ENCODE assay signal across 8 cellular contexts in genomic region chr5:68369436-68370125, GRCh38.
DNase-seq lines count a peak whose midpoint lies in the region; ATAC-seq and FAIRE-seq lines count a peak whose summit lies in the region.

No MANE protein-coding gene starts in this region.

- no peaks in the 10 kb centered on the region for H3K9me3 Mint-ChIP-seq in activated T-cell treated with anti-CD3 and anti-CD28 coated beads, Interleukin-2, amount 50 U/mL, for 4 hours

- H3K4me3 Mint-ChIP-seq in activated T-cell treated with anti-CD3 and anti-CD28 coated beads, Interleukin-2, amount 50 U/mL, for 4 hours = peak overlapping the region; percentile 55

- peaks cover 36% of the 10 kb centered on the region for H3K4me1 Mint-ChIP-seq in activated T-cell treated with anti-CD3 and anti-CD28 coated beads, Interleukin-2, amount 50 U/mL, for 4 hours (ENCODE audit: low read depth)

- H3K27me3 Mint-ChIP-seq in activated T-cell treated with anti-CD3 and anti-CD28 coated beads, Interleukin-2, amount 50 U/mL, for 4 hours (ENCODE audit: low read depth) = no peaks in the 10 kb centered on the region

- FAIRE-seq in urothelium cell line (lab: Jason Lieb, UNC) = no peak

- DNase-seq in activated T-cell treated with anti-CD3 and anti-CD28 coated beads, Interleukin-2, amount 50 U/mL, for 4 hours = peak; percentile 32
- peak in 2 of 3 donors; percentile 18 to 54 for DNase-seq in stimulated activated CD4-positive, alpha-beta T cell treated with anti-CD3 and anti-CD28 coated beads, TNF-alpha, amount 100 ng/mL, for 48 hours (ENCODE audit: low read depth in 3 of 3)
- DNase-seq in Ammon's horn (ENCODE audit: low spot score) (no peak), urothelium cell line (ENCODE audit: low spot score) (no peak), hypothalamus (lab: John Stamatoyannopoulos, UW) (no peak), sciatic nerve (ENCODE audit: low spot score) (no peak)

- no peaks in the 10 kb centered on the region for H3K36me3 Mint-ChIP-seq in activated T-cell treated with anti-CD3 and anti-CD28 coated beads, Interleukin-2, amount 50 U/mL, for 4 hours (ENCODE audit: insufficient read depth)

- ATAC-seq in GM19452 (IDR thresholded peaks at IDR 0.05; ENCODE audit: unreplicated experiment) = peak; percentile 77
- peak; percentile 62 for ATAC-seq in HG03103 (IDR thresholded peaks at IDR 0.05; ENCODE audit: low read depth, unreplicated experiment)
- peak; percentile 66 to 89 for ATAC-seq in activated T-cell treated with anti-CD3 and anti-CD28 coated beads, Interleukin-2, amount 50 U/mL, for 4 hours
- ATAC-seq in sciatic nerve = no peak

- intact Hi-C loops in sciatic nerve (cut with DNase I) = no loop called here

Comparison
In these comparisons a context has a peak if more than half of its experiments do, and no peak if none do; other contexts are left out.
1. DNase-seq: peak in activated T-cell treated with anti-CD3 and anti-CD28 coated beads, Interleukin-2, amount 50 U/mL, for 4 hours (single experiment) and stimulated activated CD4-positive, alpha-beta T cell treated with anti-CD3 and anti-CD28 coated beads, TNF-alpha, amount 100 ng/mL, for 48 hours (2 of 3); none in Ammon's horn (single experiment), urothelium cell line (single experiment), hypothalamus (0 of 51) and sciatic nerve (single experiment).